12 cellular contexts compared by ENCODE assay signal in the genomic region with DNA sequence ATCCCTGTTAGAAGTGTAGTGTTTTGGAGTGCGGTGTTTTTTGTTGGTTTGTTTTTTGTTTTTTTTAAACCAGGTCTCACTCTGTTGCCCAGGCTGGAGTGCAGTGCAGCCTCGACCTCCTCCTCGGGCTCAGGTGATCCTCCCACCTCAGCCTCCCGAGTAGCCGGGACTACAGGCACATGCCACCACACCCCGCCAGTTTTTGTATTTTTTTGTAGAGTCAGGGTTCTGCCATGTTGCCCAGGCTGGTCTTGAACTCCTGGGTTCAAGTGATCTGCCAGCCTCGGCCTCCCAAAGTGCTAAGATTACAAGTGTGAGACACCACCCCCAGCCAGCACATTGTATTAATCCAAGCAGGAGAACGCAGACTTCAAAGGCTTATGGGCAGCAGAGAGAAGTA. TPM values are rescaled to one million over a fixed set of nuclear protein-coding genes. Genes with fewer than 3 reads are reported as not detected.
DNase-seq lines count a peak whose midpoint lies in the region; ATAC-seq and TF ChIP-seq lines count a peak whose summit lies in the region.
"Had no signal": no experiment of that assay in that cellular context is flagged by ENCODE, and none has a peak within 500 bp of the region (broad histone marks: within the 10 kb centered on the region; RNA-seq: fewer than 3 reads in every experiment).

No MANE protein-coding gene starts in this region.

- peaks cover 44% of the 10 kb centered on the region for H3K4me1 ChIP-seq in Caco-2

- no peak overlapping the region for H3K27ac ChIP-seq in neural cell (ENCODE audit: low read length)

- peaks cover 2% of the 10 kb centered on the region; the same call in 1 of the 2 replicates for H3K36me3 ChIP-seq in Caco-2 (ENCODE audit: control insufficient read depth, insufficient read depth, low read length)
- no peaks in the 10 kb centered on the region for H3K36me3 ChIP-seq in neural cell (ENCODE audit: insufficient read depth, low read length)
- H3K36me3 ChIP-seq: thoracic aorta had no signal

- no peaks in the 10 kb centered on the region for H3K9me2 ChIP-seq in neural cell (ENCODE audit: insufficient read depth, low read length)

- no peak for TF ChIP-seq RAD21 in neural cell (conservative IDR thresholded peaks at IDR 0.05)

- no peaks in the 10 kb centered on the region for H3K27me3 Mint-ChIP-seq in Caco-2 (ENCODE audit: insufficient read depth, unreplicated experiment)
- H3K27me3 Mint-ChIP-seq in activated naive CD8-positive, alpha-beta T cell treated with anti-CD3 and anti-CD28 coated beads, Interleukin-2, amount 10 ng/mL, durations not matched to agents 7 days and 5 days, result peaks cover 2% of the 10 kb centered on the region

- BruUV-seq in Caco-2 (replicated peaks; lab: Mats Ljungman, UMichigan), result no TSS peak

- intact Hi-C loops in Caco-2 (cut with micrococcal nuclease; ENCODE audit: unreplicated experiment), result no loop called here

- H3K79me2 ChIP-seq in neural cell (replicated peaks; ENCODE audit: insufficient read depth, low read length), result peaks cover 37% of the 10 kb centered on the region

- POLR2A ChIA-PET in Caco-2 (lab: Charles Lee), result interaction anchor here (1.5 kb wide), 1 partner anchor 84 kb away, joined by 5 read pairs; no protein-coding TSS in a partner anchor
- POLR2A ChIA-PET in activated naive CD8-positive, alpha-beta T cell treated with anti-CD3 and anti-CD28 coated beads, Interleukin-2, amount 10 ng/mL, durations not matched to agents 7 days and 5 days (lab: Charles Lee), result interaction anchor here (1.4 kb wide), 1 partner anchor 36 kb away, joined by 11 read pairs; no protein-coding TSS in a partner anchor

- H3K4me1 Mint-ChIP-seq in Caco-2 (ENCODE audit: low read depth, unreplicated experiment), result peaks cover 44% of the 10 kb centered on the region
- peaks cover 30% of the 10 kb centered on the region for H3K4me1 Mint-ChIP-seq in activated naive CD8-positive, alpha-beta T cell treated with anti-CD3 and anti-CD28 coated beads, Interleukin-2, amount 10 ng/mL, durations not matched to agents 7 days and 5 days

- H2AFZ ChIP-seq in neural cell (ENCODE audit: low read depth, low read length), result no peak overlapping the region

- CTCF ChIA-PET in Caco-2 (lab: Charles Lee), result interaction anchor here (0.6 to 1.5 kb wide), 2 partner anchors 18 to 36 kb away, joined by 3 to 21 read pairs; no protein-coding TSS in a partner anchor

- peaks cover 44% of the 10 kb centered on the region for H3K36me3 Mint-ChIP-seq in Caco-2 (ENCODE audit: insufficient read depth, unreplicated experiment)
- H3K36me3 Mint-ChIP-seq in activated naive CD8-positive, alpha-beta T cell treated with anti-CD3 and anti-CD28 coated beads, Interleukin-2, amount 10 ng/mL, durations not matched to agents 7 days and 5 days, result peaks cover 20% of the 10 kb centered on the region

- H3K9me3 ChIP-seq in Caco-2 (no peaks in the 10 kb centered on the region), neural cell (ENCODE audit: low read length) (no peaks in the 10 kb centered on the region)
- H3K9me3 ChIP-seq: thoracic aorta had no signal

- no peak for ATAC-seq in activated naive CD8-positive, alpha-beta T cell treated with anti-CD3 and anti-CD28 coated beads, Interleukin-2, amount 10 ng/mL, durations not matched to agents 7 days and 5 days (ENCODE audit: low read depth)
- ATAC-seq: Right ventricle myocardium inferior had no signal

- H3K4me3 ChIP-seq in Caco-2 (ENCODE audit: low read depth, low read length) (no peak overlapping the region; the same call in 1 of the 2 replicates), neural cell (ENCODE audit: low read length) (peak overlapping the region; percentile 95)
- peak overlapping the region; percentile 72 for H3K4me3 ChIP-seq in Jurkat, Clone E6-1 (ENCODE audit: low read length)

- H3K27me3 ChIP-seq in Caco-2 (replicated peaks; ENCODE audit: control insufficient read depth, insufficient read depth, low read length) (no peaks in the 10 kb centered on the region), neural cell (ENCODE audit: insufficient read depth, low read depth, low read length) (no peaks in the 10 kb centered on the region)

- no peaks in the 10 kb centered on the region for H3F3A ChIP-seq in neural cell (ENCODE audit: insufficient read depth, low read length, poor library complexity, severe bottlenecking)

- no peaks in the 10 kb centered on the region for H3K9me3 Mint-ChIP-seq in Caco-2 (ENCODE audit: unreplicated experiment)
- no peaks in the 10 kb centered on the region for H3K9me3 Mint-ChIP-seq in activated naive CD8-positive, alpha-beta T cell treated with anti-CD3 and anti-CD28 coated beads, Interleukin-2, amount 10 ng/mL, durations not matched to agents 7 days and 5 days

- peak overlapping the region; percentile 71 for H3K9ac ChIP-seq in neural cell (ENCODE audit: low read length)

- TF ChIP-seq CTCF in Caco-2 (IDR thresholded peaks at IDR 0.05; ENCODE audit: insufficient read depth in 1 of 2, low read depth in 1 of 2, low read length in 1 of 2, severe bottlenecking in 1 of 2, unreplicated experiment in 1 of 2) (no peak), neural cell (IDR thresholded peaks at IDR 0.05; ENCODE audit: poor library complexity, severe bottlenecking) (no peak)

- no peak overlapping the region for H3K4me2 ChIP-seq in neural cell (ENCODE audit: low read length)

- peaks cover 13% of the 10 kb centered on the region for H4K20me1 ChIP-seq in neural cell (ENCODE audit: insufficient read depth)

- DNase-seq in Caco-2 (no peak), NCI-H748 treated with DMSO at 0.1 percent for 48 hours (lab: John Stamatoyannopoulos, UW) (no peak), DMS53 treated with DMSO at 0.1 percent for 48 hours (lab: John Stamatoyannopoulos, UW; ENCODE audit: unreplicated experiment) (no peak), cortex of kidney (lab: John Stamatoyannopoulos, UW) (no peak)
- no peak for DNase-seq in Jurkat, Clone E6-1 (ENCODE audit: low read depth, low spot score)
- no peak for DNase-seq in activated naive CD8-positive, alpha-beta T cell treated with anti-CD3 and anti-CD28 coated beads, Interleukin-2, amount 10 ng/mL, durations not matched to agents 7 days and 5 days
- DNase-seq: activated CD4-positive, alpha-beta T cell treated with anti-CD3 and anti-CD28 coated beads, Interleukin-2, amount 50 U/mL, for 48 hours; DMS79; stimulated activated CD4-positive, alpha-beta T cell treated with anti-CD3 and anti-CD28 coated beads, Interleukin-4, amount 100 ng/mL, for 4 hours had no signal

- TF ChIP-seq EP300 in neural cell (conservative IDR thresholded peaks at IDR 0.05; ENCODE audit: poor library complexity, severe bottlenecking), result no peak

- H3K4me3 Mint-ChIP-seq in Caco-2 (ENCODE audit: unreplicated experiment), result peak overlapping the region; percentile 96
- H3K4me3 Mint-ChIP-seq in activated naive CD8-positive, alpha-beta T cell treated with anti-CD3 and anti-CD28 coated beads, Interleukin-2, amount 10 ng/mL, durations not matched to agents 7 days and 5 days, result peak overlapping the region; percentile 80

- peak overlapping the region; percentile 100 for H3K27ac Mint-ChIP-seq in Caco-2 (ENCODE audit: unreplicated experiment)
- peak overlapping the region; percentile 70 for H3K27ac Mint-ChIP-seq in activated naive CD8-positive, alpha-beta T cell treated with anti-CD3 and anti-CD28 coated beads, Interleukin-2, amount 10 ng/mL, durations not matched to agents 7 days and 5 days

TF ChIP-seq in neural cell, 6 proteins besides CTCF, POLR2A, EP300 and RAD21:
- TF ChIP-seq SMC3 (conservative IDR thresholded peaks at IDR 0.05; ENCODE audit: poor library complexity) (no peak), MXI1 (conservative IDR thresholded peaks at IDR 0.05; ENCODE audit: poor library complexity, severe bottlenecking) (no peak), EZH2 (IDR thresholded peaks at IDR 0.05; ENCODE audit: borderline replicate concordance, insufficient read depth, low read length, poor library complexity, severe bottlenecking) (no peak), POLR2AphosphoS5 (IDR thresholded peaks at IDR 0.05) (no peak), TAF1 (IDR thresholded peaks at IDR 0.05; ENCODE audit: low read depth) (no peak)
- TF ChIP-seq, protein P1, sequence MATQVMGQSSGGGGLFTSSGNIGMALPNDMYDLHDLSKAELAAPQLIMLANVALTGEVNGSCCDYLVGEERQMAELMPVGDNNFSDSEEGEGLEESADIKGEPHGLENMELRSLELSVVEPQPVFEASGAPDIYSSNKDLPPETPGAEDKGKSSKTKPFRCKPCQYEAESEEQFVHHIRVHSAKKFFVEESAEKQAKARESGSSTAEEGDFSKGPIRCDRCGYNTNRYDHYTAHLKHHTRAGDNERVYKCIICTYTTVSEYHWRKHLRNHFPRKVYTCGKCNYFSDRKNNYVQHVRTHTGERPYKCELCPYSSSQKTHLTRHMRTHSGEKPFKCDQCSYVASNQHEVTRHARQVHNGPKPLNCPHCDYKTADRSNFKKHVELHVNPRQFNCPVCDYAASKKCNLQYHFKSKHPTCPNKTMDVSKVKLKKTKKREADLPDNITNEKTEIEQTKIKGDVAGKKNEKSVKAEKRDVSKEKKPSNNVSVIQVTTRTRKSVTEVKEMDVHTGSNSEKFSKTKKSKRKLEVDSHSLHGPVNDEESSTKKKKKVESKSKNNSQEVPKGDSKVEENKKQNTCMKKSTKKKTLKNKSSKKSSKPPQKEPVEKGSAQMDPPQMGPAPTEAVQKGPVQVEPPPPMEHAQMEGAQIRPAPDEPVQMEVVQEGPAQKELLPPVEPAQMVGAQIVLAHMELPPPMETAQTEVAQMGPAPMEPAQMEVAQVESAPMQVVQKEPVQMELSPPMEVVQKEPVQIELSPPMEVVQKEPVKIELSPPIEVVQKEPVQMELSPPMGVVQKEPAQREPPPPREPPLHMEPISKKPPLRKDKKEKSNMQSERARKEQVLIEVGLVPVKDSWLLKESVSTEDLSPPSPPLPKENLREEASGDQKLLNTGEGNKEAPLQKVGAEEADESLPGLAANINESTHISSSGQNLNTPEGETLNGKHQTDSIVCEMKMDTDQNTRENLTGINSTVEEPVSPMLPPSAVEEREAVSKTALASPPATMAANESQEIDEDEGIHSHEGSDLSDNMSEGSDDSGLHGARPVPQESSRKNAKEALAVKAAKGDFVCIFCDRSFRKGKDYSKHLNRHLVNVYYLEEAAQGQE (IDR thresholded peaks at IDR 0.05; ENCODE audit: borderline replicate concordance), result no peak

RNA-seq across cellular contexts. Expression of a gene that starts 1.3 kb away (rescaled TPM):
- total RNA-seq in Caco-2 (2022), result 142 and 144 TPM in 2 replicates
- polyA plus RNA-seq in Jurkat, Clone E6-1 (2012; ENCODE audit: insufficient read depth, insufficient read length), result 93.2 TPM
- 10 to 100 TPM; 72.6 to 75.2 TPM for total RNA-seq in activated naive CD8-positive, alpha-beta T cell treated with anti-CD3 and anti-CD28 coated beads, Interleukin-2, amount 10 ng/mL, durations not matched to agents 7 days and 5 days
- 27.8 and 33.2 TPM in 2 replicates for polyA plus RNA-seq in neural cell
- 48.7 and 65.5 TPM in 2 replicates for polyA minus RNA-seq in neural cell
